ENCODE assay signal across 1 cellular context in genomic region chr10:27156566-27156965, GRCh38.
TF ChIP-seq lines count a peak whose summit lies in the region.

No MANE protein-coding gene starts in this region.

TF ChIP-seq in K562, 482 proteins besides CTCF, POLR2A, EP300 and RAD21:
- TF ChIP-seq KDM1A (IDR thresholded peaks at IDR 0.05) (peak; percentile 22 to 43; a peak in 1 of 4 replicates), LARP7 (IDR thresholded peaks at IDR 0.05) (peak; percentile 13; the same call in 1 of the 2 replicates), ZBTB33 (CRISPR knock-in tag; IDR thresholded peaks at IDR 0.05) (0 out of 2 replicates have a peak, but pooled peaks have one; percentile 26)
